Comparison of ENCODE assay signal across 20 cellular contexts in the genomic region with DNA sequence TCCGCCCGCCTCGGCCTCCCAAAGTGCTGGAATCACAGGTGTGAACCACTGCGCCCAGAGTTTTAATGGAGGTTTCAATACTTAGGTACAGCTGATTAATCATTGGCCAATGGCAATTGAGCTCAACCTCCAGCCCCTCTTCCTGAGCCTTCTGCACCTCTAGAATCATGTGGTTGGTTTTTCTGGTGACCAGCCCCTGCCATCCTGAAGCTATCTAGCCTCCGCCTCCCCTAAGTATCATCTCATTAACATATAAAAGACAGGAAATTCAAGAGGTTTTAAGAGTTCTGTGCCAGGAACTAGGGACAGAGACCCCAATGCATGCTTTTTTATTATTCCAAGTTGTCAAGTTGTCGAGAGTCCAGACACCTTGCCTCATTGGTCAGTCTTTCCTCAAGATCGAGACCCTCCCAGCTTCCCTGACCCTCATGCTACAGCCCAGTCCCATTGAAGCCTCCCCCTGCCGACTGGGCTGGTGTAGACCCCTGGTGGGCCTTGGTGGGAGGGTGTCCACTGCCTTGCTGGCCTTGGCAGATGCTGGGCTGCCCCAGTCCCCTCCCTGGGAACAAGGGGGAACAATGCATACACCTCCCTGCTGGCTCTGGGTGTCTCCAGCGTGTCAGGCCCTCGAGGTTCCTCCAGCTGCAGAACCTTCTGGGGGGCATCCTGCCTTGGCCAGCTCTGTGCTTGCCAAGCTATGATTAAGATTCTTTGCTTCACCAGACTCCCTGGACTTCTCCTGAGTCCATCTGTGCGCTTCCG.
DNase-seq lines count a peak whose midpoint lies in the region; ATAC-seq and TF ChIP-seq lines count a peak whose summit lies in the region.
"Had no signal": no experiment of that assay in that cellular context is flagged by ENCODE, and none has a peak within 500 bp of the region (broad histone marks: within the 10 kb centered on the region; RNA-seq: fewer than 3 reads in every experiment).

No MANE protein-coding gene starts in this region.

- no peak overlapping the region for H3K4me3 Mint-ChIP-seq in H9
- no peak overlapping the region for H3K4me3 Mint-ChIP-seq in activated T-cell treated with anti-CD3 and anti-CD28 coated beads, Interleukin-2, amount 50 U/mL, for 72 hours

- no peak overlapping the region for H3K9ac ChIP-seq in H9 (ENCODE audit: extremely low read depth, insufficient read length, low read length)

- H2AFZ ChIP-seq in H9 (ENCODE audit: low read length) = no peak overlapping the region
- H2AFZ ChIP-seq: PC-9 had no signal

- H2BK20ac ChIP-seq in H9 (ENCODE audit: low read depth, low read length, poor library complexity, severe bottlenecking) = no peak overlapping the region

- no peaks in the 10 kb centered on the region for H3K9me3 ChIP-seq in H9 (ENCODE audit: control insufficient read depth, low read depth, low read length)
- no peaks in the 10 kb centered on the region for H3K9me3 ChIP-seq in lower lobe of right lung
- H3K9me3 ChIP-seq in spleen = peaks cover 0 to 6% (median 0%) of the 10 kb centered on the region in 8 donors
- H3K9me3 ChIP-seq in ovary = no peaks in the 10 kb centered on the region

- no peak overlapping the region for H3K23ac ChIP-seq in H9 (ENCODE audit: insufficient read length, low read depth, low read length)

- no peaks in the 10 kb centered on the region for H3K36me3 Mint-ChIP-seq in H9 (ENCODE audit: insufficient read depth in 1 of 3, low read depth in 3 of 3)
- no peaks in the 10 kb centered on the region for H3K36me3 Mint-ChIP-seq in activated T-cell treated with anti-CD3 and anti-CD28 coated beads, Interleukin-2, amount 50 U/mL, for 72 hours (ENCODE audit: insufficient read depth in 2 of 2)

- H3K56ac ChIP-seq in H9 (ENCODE audit: insufficient read length, low read depth, low read length) = no peak overlapping the region

- no peak overlapping the region for H3K4ac ChIP-seq in H9 (ENCODE audit: low read depth, low read length)

- no peaks in the 10 kb centered on the region for H3K27me3 Mint-ChIP-seq in H9 (ENCODE audit: low read depth)
- no peaks in the 10 kb centered on the region for H3K27me3 Mint-ChIP-seq in activated T-cell treated with anti-CD3 and anti-CD28 coated beads, Interleukin-2, amount 50 U/mL, for 72 hours (ENCODE audit: low read depth)

- no peak for TF ChIP-seq CTCF in H9 (conservative IDR thresholded peaks at IDR 0.05)
- TF ChIP-seq CTCF in VCaP (conservative IDR thresholded peaks at IDR 0.05) = no peak
- TF ChIP-seq CTCF in lower lobe of right lung (IDR thresholded peaks at IDR 0.05) = no peak
- no peak for TF ChIP-seq CTCF in spleen (IDR thresholded peaks at IDR 0.05 in 8 of 11, conservative IDR thresholded peaks at IDR 0.05 in 3 of 11)
- no peak for TF ChIP-seq CTCF in ovary (IDR thresholded peaks at IDR 0.05)

- peak overlapping the region in 2 of 3 experiments; percentile 11 to 52; a peak in 2 of 7 replicates for H3K27ac Mint-ChIP-seq in H9
- no peak overlapping the region for H3K27ac Mint-ChIP-seq in activated T-cell treated with anti-CD3 and anti-CD28 coated beads, Interleukin-2, amount 50 U/mL, for 72 hours

- in situ Hi-C loops in G401 (cut with HindIII; ENCODE audit: low sequenced_read_pairs) = no loop called here

- no peaks in the 10 kb centered on the region for H3K79me2 ChIP-seq in H9 (ENCODE audit: insufficient read depth, low read length)

- H2BK12ac ChIP-seq in H9 (ENCODE audit: insufficient read length, low read depth, low read length) = no peak overlapping the region

- H3K9me3 Mint-ChIP-seq in H9 = no peaks in the 10 kb centered on the region
- peaks cover 0 to 3% of the 10 kb centered on the region in 2 donors for H3K9me3 Mint-ChIP-seq in activated T-cell treated with anti-CD3 and anti-CD28 coated beads, Interleukin-2, amount 50 U/mL, for 72 hours

- H3K4me1 Mint-ChIP-seq in H9 = peaks cover 41 to 42% of the 10 kb centered on the region in 2 experiments
- no peaks in the 10 kb centered on the region for H3K4me1 Mint-ChIP-seq in activated T-cell treated with anti-CD3 and anti-CD28 coated beads, Interleukin-2, amount 50 U/mL, for 72 hours (ENCODE audit: low read depth)

- H3K36me3 ChIP-seq in lower lobe of right lung (no peaks in the 10 kb centered on the region), spleen (no peaks in the 10 kb centered on the region), ovary (no peaks in the 10 kb centered on the region)

- no peaks in the 10 kb centered on the region for H3K23me2 ChIP-seq in H9 (ENCODE audit: insufficient read length, low read depth, low read length, poor library complexity, severe bottlenecking)

- no peak overlapping the region for H3K27ac ChIP-seq in H9 (ENCODE audit: insufficient read length, low read depth, low read length)
- H3K27ac ChIP-seq in VCaP = peak overlapping the region; percentile 76; the same call in 1 of the 2 replicates
- no peak overlapping the region for H3K27ac ChIP-seq in lower lobe of right lung
- no peak overlapping the region for H3K27ac ChIP-seq in spleen
- H3K27ac ChIP-seq in ovary = no peak overlapping the region
- H3K27ac ChIP-seq: PC-9, RWPE1 had no signal

- H3K4me1 ChIP-seq in H9 (ENCODE audit: insufficient read depth, low read length) (peaks cover 13% of the 10 kb centered on the region; the same call in 1 of the 2 replicates), lower lobe of right lung (no peaks in the 10 kb centered on the region), spleen (peaks cover 0 to 9% (median 0%) of the 10 kb centered on the region in 6 donors), ovary (ENCODE audit: insufficient read depth) (no peaks in the 10 kb centered on the region)

- no peak overlapping the region for H2BK120ac ChIP-seq in H9 (ENCODE audit: low read depth, low read length, poor library complexity, severe bottlenecking)

- H2BK15ac ChIP-seq in H9 (ENCODE audit: low read depth, low read length) = no peak overlapping the region

- no peak for TF ChIP-seq EP300 in ovary (IDR thresholded peaks at IDR 0.05)

- H3K27me3 ChIP-seq in H9 (ENCODE audit: insufficient read depth, low read length) (no peaks in the 10 kb centered on the region), lower lobe of right lung (ENCODE audit: low read depth) (no peaks in the 10 kb centered on the region), spleen (replicated peaks in 1 of 7) (peaks cover 0 to 32% (median 0%) of the 10 kb centered on the region in 7 donors), ovary (no peaks in the 10 kb centered on the region)
- H3K27me3 ChIP-seq: SJSA1 had no signal

- H3K4me3 ChIP-seq in lower lobe of right lung = no peak overlapping the region
- H3K4me3 ChIP-seq in spleen = no peak overlapping the region
- no peak overlapping the region for H3K4me3 ChIP-seq in ovary
- H3K4me3 ChIP-seq: K562, PC-9, SJSA1 had no signal

- no peak overlapping the region for H2BK5ac ChIP-seq in H9 (ENCODE audit: insufficient read length, low read length)

- H4K91ac ChIP-seq in H9 (ENCODE audit: insufficient read length, low read depth, low read length) = no peak overlapping the region

- intact Hi-C loops in lower lobe of right lung (cut with DNase I) = no loop called here
- intact Hi-C loops in spleen (cut with DNase I; ENCODE audit: low total_unique reads) = no loop called here
- intact Hi-C loops in ovary (cut with DNase I) = no loop called here

- no peak overlapping the region for H4K8ac ChIP-seq in H9 (replicated peaks; ENCODE audit: insufficient read length, low read depth, low read length)

- DNase-seq in H9 (no peak), lower lobe of right lung (peak; percentile 11), spleen (peak; percentile 62), G401 (ENCODE audit: low spot score) (no peak), ovary (no peak)
- DNase-seq in activated T-cell treated with anti-CD3 and anti-CD28 coated beads, Interleukin-2, amount 50 U/mL, for 72 hours = no peak
- DNase-seq: ACHN, C1 segment of cervical spinal cord, DMS79, HCEC 1CT, NCI-H1092 treated with DMSO at 0.1 percent for 48 hours, NCI-H2081 treated with DMSO at 0.1 percent for 48 hours, NCI-H2227 treated with DMSO at 0.1 percent for 48 hours, NCI-H510A treated with DMSO at 0.1 percent for 48 hours, NCI-H774, PC-9 had no signal

- H3K14ac ChIP-seq in H9 (ENCODE audit: insufficient read depth, low read length) = no peak overlapping the region; the same call in 1 of the 2 replicates

- no peak for TF ChIP-seq POLR2A in spleen (IDR thresholded peaks at IDR 0.05)
- TF ChIP-seq POLR2A in ovary (IDR thresholded peaks at IDR 0.05) = no peak

- peak overlapping the region; percentile 6 for H3K18ac ChIP-seq in H9 (ENCODE audit: insufficient read length, low read depth, low read length)

- no peaks in the 10 kb centered on the region for H3K79me1 ChIP-seq in H9 (ENCODE audit: insufficient read depth, low read depth, low read length, poor library complexity, severe bottlenecking)

- ATAC-seq in lower lobe of right lung = no peak
- ATAC-seq in activated T-cell treated with anti-CD3 and anti-CD28 coated beads, Interleukin-2, amount 50 U/mL, for 72 hours (replicated peaks in 1 of 2) = no peak
- ATAC-seq: K562 had no signal

- no peaks in the 10 kb centered on the region for H4K20me1 ChIP-seq in H9 (ENCODE audit: control insufficient read depth, insufficient read depth, insufficient read length)

- WGBS in H9 (ENCODE audit: extremely low coverage, insufficient read length, low lambda C conversion rate) = no CpG with 5 or more reads among the region's 12 CpGs
- 62 to 76% (median 73%) methylated on average over 11 to 12 of the region's 12 CpGs for WGBS in spleen, 5 donors
- 70 to 72% (median 70%) methylated on average over 12 of the region's 12 CpGs for WGBS in ovary, 3 donors

- no peak overlapping the region for H3T11ph ChIP-seq in H9 (ENCODE audit: low read length)

- no peak overlapping the region for H3K4me2 ChIP-seq in H9 (ENCODE audit: insufficient read depth, insufficient read length, low read length)
- H3K4me2 ChIP-seq: PC-9 had no signal

- H2AK5ac ChIP-seq in H9 (ENCODE audit: insufficient read length, low read length) = no peak overlapping the region

- H4K5ac ChIP-seq in H9 (ENCODE audit: insufficient read length, low read depth, low read length) = no peak overlapping the region

Comparison
In these comparisons a context has a peak if more than half of its experiments do, and no peak if none do; other contexts are left out.
1. DNase-seq: peak in lower lobe of right lung (single experiment) and spleen (single experiment); none in H9 (single experiment), activated T-cell treated with anti-CD3 and anti-CD28 coated beads, Interleukin-2, amount 50 U/mL, for 72 hours (0 of 2), G401 (single experiment) and ovary (0 of 5).